Comparison of ENCODE assay signal across 1 cellular context in the genomic region with DNA sequence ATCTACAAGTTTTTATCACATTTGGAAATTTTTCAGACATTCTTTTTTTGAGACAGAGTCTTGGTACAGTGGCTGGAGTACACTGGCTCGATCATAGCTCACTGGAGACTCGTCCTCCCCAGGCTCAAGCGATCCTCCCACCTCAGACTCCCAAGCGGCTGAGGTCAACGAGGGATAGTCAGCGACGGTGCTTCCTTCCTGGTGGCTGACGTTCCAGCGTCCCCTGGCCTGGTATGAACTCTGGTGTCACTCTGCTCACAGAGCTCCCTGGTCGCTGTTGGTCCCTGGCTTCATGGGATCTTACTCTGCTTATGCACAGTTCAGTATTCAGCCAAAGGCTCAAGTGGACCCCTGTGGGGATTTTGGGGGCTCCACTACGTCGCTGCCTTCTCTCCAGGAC.
TF ChIP-seq lines count a peak whose summit lies in the region.

No MANE protein-coding gene starts in this region.

TF ChIP-seq in HepG2, 621 proteins besides CTCF, POLR2A, EP300 and RAD21 (continued from another document):
- TF ChIP-seq, protein P1, sequence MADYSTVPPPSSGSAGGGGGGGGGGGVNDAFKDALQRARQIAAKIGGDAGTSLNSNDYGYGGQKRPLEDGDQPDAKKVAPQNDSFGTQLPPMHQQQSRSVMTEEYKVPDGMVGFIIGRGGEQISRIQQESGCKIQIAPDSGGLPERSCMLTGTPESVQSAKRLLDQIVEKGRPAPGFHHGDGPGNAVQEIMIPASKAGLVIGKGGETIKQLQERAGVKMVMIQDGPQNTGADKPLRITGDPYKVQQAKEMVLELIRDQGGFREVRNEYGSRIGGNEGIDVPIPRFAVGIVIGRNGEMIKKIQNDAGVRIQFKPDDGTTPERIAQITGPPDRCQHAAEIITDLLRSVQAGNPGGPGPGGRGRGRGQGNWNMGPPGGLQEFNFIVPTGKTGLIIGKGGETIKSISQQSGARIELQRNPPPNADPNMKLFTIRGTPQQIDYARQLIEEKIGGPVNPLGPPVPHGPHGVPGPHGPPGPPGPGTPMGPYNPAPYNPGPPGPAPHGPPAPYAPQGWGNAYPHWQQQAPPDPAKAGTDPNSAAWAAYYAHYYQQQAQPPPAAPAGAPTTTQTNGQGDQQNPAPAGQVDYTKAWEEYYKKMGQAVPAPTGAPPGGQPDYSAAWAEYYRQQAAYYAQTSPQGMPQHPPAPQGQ (CRISPR knock-in tag; IDR thresholded peaks at IDR 0.05; ENCODE audit: borderline replicate concordance), result no peak
- TF ChIP-seq NRL (CRISPR knock-in tag; IDR thresholded peaks at IDR 0.05; ENCODE audit: borderline replicate concordance), result no peak
- no peak for TF ChIP-seq CHCHD3 (CRISPR knock-in tag; IDR thresholded peaks at IDR 0.05)
- TF ChIP-seq, protein P2, sequence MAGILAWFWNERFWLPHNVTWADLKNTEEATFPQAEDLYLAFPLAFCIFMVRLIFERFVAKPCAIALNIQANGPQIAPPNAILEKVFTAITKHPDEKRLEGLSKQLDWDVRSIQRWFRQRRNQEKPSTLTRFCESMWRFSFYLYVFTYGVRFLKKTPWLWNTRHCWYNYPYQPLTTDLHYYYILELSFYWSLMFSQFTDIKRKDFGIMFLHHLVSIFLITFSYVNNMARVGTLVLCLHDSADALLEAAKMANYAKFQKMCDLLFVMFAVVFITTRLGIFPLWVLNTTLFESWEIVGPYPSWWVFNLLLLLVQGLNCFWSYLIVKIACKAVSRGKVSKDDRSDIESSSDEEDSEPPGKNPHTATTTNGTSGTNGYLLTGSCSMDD (CRISPR knock-in tag; IDR thresholded peaks at IDR 0.05), result no peak
- no peak for TF ChIP-seq FOSL1 (CRISPR knock-in tag; IDR thresholded peaks at IDR 0.05; ENCODE audit: borderline replicate concordance)
- TF ChIP-seq, protein P3, sequence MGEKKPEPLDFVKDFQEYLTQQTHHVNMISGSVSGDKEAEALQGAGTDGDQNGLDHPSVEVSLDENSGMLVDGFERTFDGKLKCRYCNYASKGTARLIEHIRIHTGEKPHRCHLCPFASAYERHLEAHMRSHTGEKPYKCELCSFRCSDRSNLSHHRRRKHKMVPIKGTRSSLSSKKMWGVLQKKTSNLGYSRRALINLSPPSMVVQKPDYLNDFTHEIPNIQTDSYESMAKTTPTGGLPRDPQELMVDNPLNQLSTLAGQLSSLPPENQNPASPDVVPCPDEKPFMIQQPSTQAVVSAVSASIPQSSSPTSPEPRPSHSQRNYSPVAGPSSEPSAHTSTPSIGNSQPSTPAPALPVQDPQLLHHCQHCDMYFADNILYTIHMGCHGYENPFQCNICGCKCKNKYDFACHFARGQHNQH (CRISPR knock-in tag; IDR thresholded peaks at IDR 0.05), result no peak
- TF ChIP-seq NKX3-1 (CRISPR knock-in tag; IDR thresholded peaks at IDR 0.05), result no peak
- TF ChIP-seq ZNF878 (CRISPR knock-in tag; IDR thresholded peaks at IDR 0.05), result no peak
- peak; percentile 59; the same call in 1 of the 2 replicates for TF ChIP-seq ZNF317 (CRISPR knock-in tag; IDR thresholded peaks at IDR 0.05)
- TF ChIP-seq DR1 (CRISPR knock-in tag; IDR thresholded peaks at IDR 0.05), result no peak
- no peak for TF ChIP-seq RFX3 (CRISPR knock-in tag; IDR thresholded peaks at IDR 0.05)
- no peak for TF ChIP-seq PHF5A (CRISPR knock-in tag; IDR thresholded peaks at IDR 0.05; ENCODE audit: low read depth, unreplicated experiment)
- TF ChIP-seq AKAP8 (CRISPR knock-in tag; IDR thresholded peaks at IDR 0.05), result peak; percentile 96
- TF ChIP-seq TMF1 (CRISPR knock-in tag; IDR thresholded peaks at IDR 0.05; ENCODE audit: low read depth), result no peak
- TF ChIP-seq, protein P4, sequence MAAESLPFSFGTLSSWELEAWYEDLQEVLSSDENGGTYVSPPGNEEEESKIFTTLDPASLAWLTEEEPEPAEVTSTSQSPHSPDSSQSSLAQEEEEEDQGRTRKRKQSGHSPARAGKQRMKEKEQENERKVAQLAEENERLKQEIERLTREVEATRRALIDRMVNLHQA (CRISPR knock-in tag; IDR thresholded peaks at IDR 0.05), result no peak
- 0 out of 2 replicates have a peak, but pooled peaks have one; percentile 17 for TF ChIP-seq SP4 (CRISPR knock-in tag; IDR thresholded peaks at IDR 0.05)
- TF ChIP-seq, protein P5, sequence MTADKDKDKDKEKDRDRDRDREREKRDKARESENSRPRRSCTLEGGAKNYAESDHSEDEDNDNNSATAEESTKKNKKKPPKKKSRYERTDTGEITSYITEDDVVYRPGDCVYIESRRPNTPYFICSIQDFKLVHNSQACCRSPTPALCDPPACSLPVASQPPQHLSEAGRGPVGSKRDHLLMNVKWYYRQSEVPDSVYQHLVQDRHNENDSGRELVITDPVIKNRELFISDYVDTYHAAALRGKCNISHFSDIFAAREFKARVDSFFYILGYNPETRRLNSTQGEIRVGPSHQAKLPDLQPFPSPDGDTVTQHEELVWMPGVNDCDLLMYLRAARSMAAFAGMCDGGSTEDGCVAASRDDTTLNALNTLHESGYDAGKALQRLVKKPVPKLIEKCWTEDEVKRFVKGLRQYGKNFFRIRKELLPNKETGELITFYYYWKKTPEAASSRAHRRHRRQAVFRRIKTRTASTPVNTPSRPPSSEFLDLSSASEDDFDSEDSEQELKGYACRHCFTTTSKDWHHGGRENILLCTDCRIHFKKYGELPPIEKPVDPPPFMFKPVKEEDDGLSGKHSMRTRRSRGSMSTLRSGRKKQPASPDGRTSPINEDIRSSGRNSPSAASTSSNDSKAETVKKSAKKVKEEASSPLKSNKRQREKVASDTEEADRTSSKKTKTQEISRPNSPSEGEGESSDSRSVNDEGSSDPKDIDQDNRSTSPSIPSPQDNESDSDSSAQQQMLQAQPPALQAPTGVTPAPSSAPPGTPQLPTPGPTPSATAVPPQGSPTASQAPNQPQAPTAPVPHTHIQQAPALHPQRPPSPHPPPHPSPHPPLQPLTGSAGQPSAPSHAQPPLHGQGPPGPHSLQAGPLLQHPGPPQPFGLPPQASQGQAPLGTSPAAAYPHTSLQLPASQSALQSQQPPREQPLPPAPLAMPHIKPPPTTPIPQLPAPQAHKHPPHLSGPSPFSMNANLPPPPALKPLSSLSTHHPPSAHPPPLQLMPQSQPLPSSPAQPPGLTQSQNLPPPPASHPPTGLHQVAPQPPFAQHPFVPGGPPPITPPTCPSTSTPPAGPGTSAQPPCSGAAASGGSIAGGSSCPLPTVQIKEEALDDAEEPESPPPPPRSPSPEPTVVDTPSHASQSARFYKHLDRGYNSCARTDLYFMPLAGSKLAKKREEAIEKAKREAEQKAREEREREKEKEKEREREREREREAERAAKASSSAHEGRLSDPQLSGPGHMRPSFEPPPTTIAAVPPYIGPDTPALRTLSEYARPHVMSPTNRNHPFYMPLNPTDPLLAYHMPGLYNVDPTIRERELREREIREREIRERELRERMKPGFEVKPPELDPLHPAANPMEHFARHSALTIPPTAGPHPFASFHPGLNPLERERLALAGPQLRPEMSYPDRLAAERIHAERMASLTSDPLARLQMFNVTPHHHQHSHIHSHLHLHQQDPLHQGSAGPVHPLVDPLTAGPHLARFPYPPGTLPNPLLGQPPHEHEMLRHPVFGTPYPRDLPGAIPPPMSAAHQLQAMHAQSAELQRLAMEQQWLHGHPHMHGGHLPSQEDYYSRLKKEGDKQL (CRISPR knock-in tag; IDR thresholded peaks at IDR 0.05; ENCODE audit: low read depth), result no peak
- TF ChIP-seq, protein P6, sequence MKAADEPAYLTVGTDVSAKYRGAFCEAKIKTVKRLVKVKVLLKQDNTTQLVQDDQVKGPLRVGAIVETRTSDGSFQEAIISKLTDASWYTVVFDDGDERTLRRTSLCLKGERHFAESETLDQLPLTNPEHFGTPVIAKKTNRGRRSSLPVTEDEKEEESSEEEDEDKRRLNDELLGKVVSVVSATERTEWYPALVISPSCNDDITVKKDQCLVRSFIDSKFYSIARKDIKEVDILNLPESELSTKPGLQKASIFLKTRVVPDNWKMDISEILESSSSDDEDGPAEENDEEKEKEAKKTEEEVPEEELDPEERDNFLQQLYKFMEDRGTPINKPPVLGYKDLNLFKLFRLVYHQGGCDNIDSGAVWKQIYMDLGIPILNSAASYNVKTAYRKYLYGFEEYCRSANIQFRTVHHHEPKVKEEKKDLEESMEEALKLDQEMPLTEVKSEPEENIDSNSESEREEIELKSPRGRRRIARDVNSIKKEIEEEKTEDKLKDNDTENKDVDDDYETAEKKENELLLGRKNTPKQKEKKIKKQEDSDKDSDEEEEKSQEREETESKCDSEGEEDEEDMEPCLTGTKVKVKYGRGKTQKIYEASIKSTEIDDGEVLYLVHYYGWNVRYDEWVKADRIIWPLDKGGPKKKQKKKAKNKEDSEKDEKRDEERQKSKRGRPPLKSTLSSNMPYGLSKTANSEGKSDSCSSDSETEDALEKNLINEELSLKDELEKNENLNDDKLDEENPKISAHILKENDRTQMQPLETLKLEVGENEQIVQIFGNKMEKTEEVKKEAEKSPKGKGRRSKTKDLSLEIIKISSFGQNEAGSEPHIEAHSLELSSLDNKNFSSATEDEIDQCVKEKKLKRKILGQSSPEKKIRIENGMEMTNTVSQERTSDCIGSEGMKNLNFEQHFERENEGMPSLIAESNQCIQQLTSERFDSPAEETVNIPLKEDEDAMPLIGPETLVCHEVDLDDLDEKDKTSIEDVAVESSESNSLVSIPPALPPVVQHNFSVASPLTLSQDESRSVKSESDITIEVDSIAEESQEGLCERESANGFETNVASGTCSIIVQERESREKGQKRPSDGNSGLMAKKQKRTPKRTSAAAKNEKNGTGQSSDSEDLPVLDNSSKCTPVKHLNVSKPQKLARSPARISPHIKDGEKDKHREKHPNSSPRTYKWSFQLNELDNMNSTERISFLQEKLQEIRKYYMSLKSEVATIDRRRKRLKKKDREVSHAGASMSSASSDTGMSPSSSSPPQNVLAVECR (CRISPR knock-in tag; IDR thresholded peaks at IDR 0.05; ENCODE audit: borderline replicate concordance), result no peak
- no peak for TF ChIP-seq TCF7L2 (IDR thresholded peaks at IDR 0.05; ENCODE audit: low read depth, low read length)
- TF ChIP-seq SMYD3 (CRISPR knock-in tag; IDR thresholded peaks at IDR 0.05), result no peak
- no peak for TF ChIP-seq ZNF451 (CRISPR knock-in tag; IDR thresholded peaks at IDR 0.05)
- TF ChIP-seq, protein P7, sequence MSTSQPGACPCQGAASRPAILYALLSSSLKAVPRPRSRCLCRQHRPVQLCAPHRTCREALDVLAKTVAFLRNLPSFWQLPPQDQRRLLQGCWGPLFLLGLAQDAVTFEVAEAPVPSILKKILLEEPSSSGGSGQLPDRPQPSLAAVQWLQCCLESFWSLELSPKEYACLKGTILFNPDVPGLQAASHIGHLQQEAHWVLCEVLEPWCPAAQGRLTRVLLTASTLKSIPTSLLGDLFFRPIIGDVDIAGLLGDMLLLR (CRISPR knock-in tag; IDR thresholded peaks at IDR 0.05), result no peak
- no peak for TF ChIP-seq ZNF775 (CRISPR knock-in tag; IDR thresholded peaks at IDR 0.05; ENCODE audit: borderline replicate concordance)
- no peak for TF ChIP-seq NR2F1 (CRISPR knock-in tag; IDR thresholded peaks at IDR 0.05)
- no peak for TF ChIP-seq KLF12 (CRISPR knock-in tag; IDR thresholded peaks at IDR 0.05; ENCODE audit: borderline replicate concordance)
- peak; percentile 54 for TF ChIP-seq ZBTB38 (CRISPR knock-in tag; IDR thresholded peaks at IDR 0.05)
- TF ChIP-seq POLR2G (IDR thresholded peaks at IDR 0.05; ENCODE audit: low read depth, low read length), result peak; percentile 46
- no peak for TF ChIP-seq ZNF619 (CRISPR knock-in tag; IDR thresholded peaks at IDR 0.05)
- TF ChIP-seq NCOA2 (CRISPR knock-in tag; IDR thresholded peaks at IDR 0.05), result no peak
- TF ChIP-seq, protein P8, sequence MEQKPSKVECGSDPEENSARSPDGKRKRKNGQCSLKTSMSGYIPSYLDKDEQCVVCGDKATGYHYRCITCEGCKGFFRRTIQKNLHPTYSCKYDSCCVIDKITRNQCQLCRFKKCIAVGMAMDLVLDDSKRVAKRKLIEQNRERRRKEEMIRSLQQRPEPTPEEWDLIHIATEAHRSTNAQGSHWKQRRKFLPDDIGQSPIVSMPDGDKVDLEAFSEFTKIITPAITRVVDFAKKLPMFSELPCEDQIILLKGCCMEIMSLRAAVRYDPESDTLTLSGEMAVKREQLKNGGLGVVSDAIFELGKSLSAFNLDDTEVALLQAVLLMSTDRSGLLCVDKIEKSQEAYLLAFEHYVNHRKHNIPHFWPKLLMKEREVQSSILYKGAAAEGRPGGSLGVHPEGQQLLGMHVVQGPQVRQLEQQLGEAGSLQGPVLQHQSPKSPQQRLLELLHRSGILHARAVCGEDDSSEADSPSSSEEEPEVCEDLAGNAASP (CRISPR knock-in tag; IDR thresholded peaks at IDR 0.05; ENCODE audit: borderline replicate concordance), result peak; percentile 77; the same call in 1 of the 2 replicates
- no peak for TF ChIP-seq NBN (conservative IDR thresholded peaks at IDR 0.05)
- TF ChIP-seq, protein P9, sequence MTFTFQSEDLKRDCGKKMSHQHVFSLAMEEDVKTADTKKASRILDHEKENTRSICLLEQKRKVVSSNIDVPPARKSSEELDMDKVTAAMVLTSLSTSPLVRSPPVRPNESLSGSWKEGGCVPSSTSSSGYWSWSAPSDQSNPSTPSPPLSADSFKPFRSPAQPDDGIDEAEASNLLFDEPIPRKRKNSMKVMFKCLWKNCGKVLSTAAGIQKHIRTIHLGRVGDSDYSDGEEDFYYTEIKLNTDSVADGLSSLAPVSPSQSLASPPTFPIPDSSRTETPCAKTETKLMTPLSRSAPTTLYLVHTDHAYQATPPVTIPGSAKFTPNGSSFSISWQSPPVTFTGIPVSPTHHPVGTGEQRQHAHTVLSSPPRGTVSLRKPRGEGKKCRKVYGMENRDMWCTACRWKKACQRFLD (CRISPR knock-in tag; IDR thresholded peaks at IDR 0.05; ENCODE audit: borderline replicate concordance), result no peak
- no peak for TF ChIP-seq ZNF790 (CRISPR knock-in tag; IDR thresholded peaks at IDR 0.05; ENCODE audit: borderline replicate concordance)
- TF ChIP-seq ZNF263 (CRISPR knock-in tag; IDR thresholded peaks at IDR 0.05), result peak; percentile 94
